ENCODE assay signal across 19 cellular contexts in genomic region chr9:129221979-129222635, GRCh38.
"Had no signal": no experiment of that assay in that cellular context is flagged by ENCODE, and none has a peak within 500 bp of the region (broad histone marks: within the 10 kb centered on the region; RNA-seq: fewer than 3 reads in every experiment).

No MANE protein-coding gene starts in this region.

- H3K4me3 Mint-ChIP-seq: activated CD4-positive, alpha-beta T cell treated with anti-CD3 and anti-CD28 coated beads, Interleukin-2, amount 10 ng/mL, durations not matched to agents 7 days and 5 days; stimulated activated naive B cell treated with anti-CD40 and anti-IgM and Interleukin-4, amounts not matched to agents 10 μg/mL and 1 μg/mL and 100 μg/mL, for 72 hours; T-helper 17 cell; type B pancreatic cell had no signal

- H3K27ac ChIP-seq: ascending aorta, colonic mucosa, heart left ventricle, left lung, prostate gland, right lobe of liver had no signal

- H3K4me1 ChIP-seq: ascending aorta, colonic mucosa, prostate gland, right lobe of liver had no signal

- H3K27me3 ChIP-seq: ascending aorta, colonic mucosa, heart left ventricle, left lung, right lobe of liver had no signal

- H3K27me3 Mint-ChIP-seq: activated CD4-positive, alpha-beta T cell treated with anti-CD3 and anti-CD28 coated beads, Interleukin-2, amount 10 ng/mL, durations not matched to agents 7 days and 5 days; T-helper 17 cell; type B pancreatic cell had no signal

- H3K9me3 Mint-ChIP-seq: activated CD4-positive, alpha-beta T cell treated with anti-CD3 and anti-CD28 coated beads, Interleukin-2, amount 10 ng/mL, durations not matched to agents 7 days and 5 days; activated T-cell treated with anti-CD3 and anti-CD28 coated beads, Interleukin-2, amount 50 U/mL, for 4 hours; naive B cell; stimulated activated naive B cell treated with anti-CD40 and anti-IgM and Interleukin-4, amounts not matched to agents 10 μg/mL and 1 μg/mL and 100 μg/mL, for 72 hours; type B pancreatic cell had no signal

- H3K9me3 ChIP-seq: ascending aorta, colonic mucosa, heart left ventricle, left lung, prostate gland, right lobe of liver had no signal

- H3K27ac Mint-ChIP-seq: T-helper 17 cell, type B pancreatic cell had no signal

- H3K36me3 ChIP-seq: ascending aorta, colonic mucosa, heart left ventricle, left lung, prostate gland, right lobe of liver had no signal

- H3K4me3 ChIP-seq: ascending aorta, colonic mucosa, heart left ventricle, left lung, prostate gland, right lobe of liver had no signal

- DNase-seq: activated CD4-positive, CD25-positive, alpha-beta regulatory T cell; activated gamma-delta T cell; colonic mucosa; effector CD4-positive, alpha-beta T cell; foreskin melanocyte; islet precursor cell; midbrain; naive B cell; right lobe of liver; stimulated activated naive B cell treated with anti-CD40 and anti-IgM and Interleukin-4, amounts not matched to agents 10 μg/mL and 1 μg/mL and 100 μg/mL, for 72 hours; substantia nigra; T-helper 17 cell had no signal

- ATAC-seq: heart left ventricle, left lung had no signal

- H3K36me3 Mint-ChIP-seq: naive B cell; stimulated activated naive B cell treated with anti-CD40 and anti-IgM and Interleukin-4, amounts not matched to agents 10 μg/mL and 1 μg/mL and 100 μg/mL, for 72 hours; type B pancreatic cell had no signal
